13 cellular contexts compared by ENCODE assay signal in genomic region chr13:99311137-99311536, GRCh38. TPM values are rescaled to one million over a fixed set of nuclear protein-coding genes. Genes with fewer than 3 reads are reported as not detected.
A peak's percentile ranks its signal among the peaks of the same experiment; 100 is the strongest.
DNase-seq lines count a peak whose midpoint lies in the region; ATAC-seq and TF ChIP-seq lines count a peak whose summit lies in the region.
"Had no signal": no experiment of that assay in that cellular context is flagged by ENCODE, and none has a peak within 500 bp of the region (broad histone marks: within the 10 kb centered on the region; RNA-seq: fewer than 3 reads in every experiment).

No MANE protein-coding gene starts in this region.

- H3K27ac ChIP-seq in GM23338 (ENCODE audit: low read depth) (no peak overlapping the region), breast epithelium (peak overlapping the region; percentile 70 to 88), sigmoid colon (peak overlapping the region; percentile 37 to 83 (median 68)), tibial nerve (peak overlapping the region in 2 of 4 donors; percentile 76 to 81), MM.1S (ENCODE audit: low read length) (no peak overlapping the region)
- H3K27ac ChIP-seq: epithelial cell of prostate, KMS-11 had no signal

- no peak for TF ChIP-seq EP300 in sigmoid colon (IDR thresholded peaks at IDR 0.05)
- TF ChIP-seq EP300 in tibial nerve (IDR thresholded peaks at IDR 0.05) = no peak

- intact Hi-C loops in breast epithelium (cut with DNase I; ENCODE audit: low total_unique reads) (no loop called here), sigmoid colon (cut with DNase I) (no loop called here)

- H2AFZ ChIP-seq in GM23338 (no peak overlapping the region), MM.1S (ENCODE audit: low read length) (no peak overlapping the region)

- H3K9me3 ChIP-seq in breast epithelium (no peaks in the 10 kb centered on the region), sigmoid colon (no peaks in the 10 kb centered on the region), tibial nerve (no peaks in the 10 kb centered on the region), MM.1S (replicated peaks; ENCODE audit: insufficient read depth, low read length) (no peaks in the 10 kb centered on the region)

- H3K79me2 ChIP-seq in GM23338 (replicated peaks; ENCODE audit: insufficient read depth) (no peaks in the 10 kb centered on the region; the same call in 1 of the 2 replicates), MM.1S (ENCODE audit: low read length) (no peaks in the 10 kb centered on the region)

- no peak for TF ChIP-seq POLR2A in breast epithelium (IDR thresholded peaks at IDR 0.05)
- TF ChIP-seq POLR2A in sigmoid colon (IDR thresholded peaks at IDR 0.05) = no peak
- TF ChIP-seq POLR2A in tibial nerve (IDR thresholded peaks at IDR 0.05) = no peak

- H3K4me1 ChIP-seq in GM23338 (ENCODE audit: insufficient read depth) (peaks cover 9% of the 10 kb centered on the region), breast epithelium (no peaks in the 10 kb centered on the region), sigmoid colon (peaks cover 0 to 46% (median 31%) of the 10 kb centered on the region in 4 donors), tibial nerve (peaks cover 0 to 37% (median 8%) of the 10 kb centered on the region in 4 donors), MM.1S (ENCODE audit: low read length) (no peaks in the 10 kb centered on the region)

- peaks cover 40% of the 10 kb centered on the region for H3K4me1 Mint-ChIP-seq in GM23338

- H3K27me3 ChIP-seq in GM23338 (ENCODE audit: insufficient read depth) (no peaks in the 10 kb centered on the region), breast epithelium (no peaks in the 10 kb centered on the region), sigmoid colon (no peaks in the 10 kb centered on the region), tibial nerve (no peaks in the 10 kb centered on the region), MM.1S (replicated peaks; ENCODE audit: insufficient read depth, low read length) (no peaks in the 10 kb centered on the region)

- no peak for TF ChIP-seq CTCF in GM23338 (conservative IDR thresholded peaks at IDR 0.05; ENCODE audit: low read depth in 2 of 2)
- no peak for TF ChIP-seq CTCF in breast epithelium (IDR thresholded peaks at IDR 0.05)
- no peak for TF ChIP-seq CTCF in sigmoid colon (IDR thresholded peaks at IDR 0.05)
- TF ChIP-seq CTCF in tibial nerve (IDR thresholded peaks at IDR 0.05) = no peak
- no peak for TF ChIP-seq CTCF in MM.1S (IDR thresholded peaks at IDR 0.05; ENCODE audit: low read length)

- H3F3A ChIP-seq in GM23338 (replicated peaks; ENCODE audit: low read depth) = no peaks in the 10 kb centered on the region
- H3F3A ChIP-seq in MM.1S (ENCODE audit: insufficient read depth, low read length) = no peaks in the 10 kb centered on the region

- peaks cover 2% of the 10 kb centered on the region for H3K27me3 Mint-ChIP-seq in GM23338 (ENCODE audit: insufficient read depth, low read depth, poor library complexity)

- peak; percentile 27 for DNase-seq in GM23338 (ENCODE audit: low spot score)
- DNase-seq in RPMI7951 (ENCODE audit: low read depth) = peak; percentile 73
- no peak for DNase-seq in breast epithelium (ENCODE audit: low spot score in 2 of 2)
- no peak for DNase-seq in sigmoid colon
- no peak for DNase-seq in tibial nerve (ENCODE audit: low spot score in 2 of 2)
- DNase-seq in D341Med (ENCODE audit: low spot score) = no peak
- DNase-seq in MM.1S = no peak
- DNase-seq in GM19240 (ENCODE audit: insufficient read length, low spot score) = no peak
- DNase-seq: kidney glomerular epithelial cell, NCI-H526, SW 1271 had no signal

- H3K4me3 ChIP-seq in GM23338 = no peak overlapping the region
- H3K4me3 ChIP-seq in breast epithelium = no peak overlapping the region
- H3K4me3 ChIP-seq in sigmoid colon = no peak overlapping the region
- H3K4me3 ChIP-seq in tibial nerve = no peak overlapping the region
- H3K4me3 ChIP-seq in MM.1S (ENCODE audit: low read length) = no peak overlapping the region

- H4K20me1 ChIP-seq in GM23338 (replicated peaks; ENCODE audit: insufficient read depth) = peaks cover 7% of the 10 kb centered on the region
- no peaks in the 10 kb centered on the region for H4K20me1 ChIP-seq in MM.1S (ENCODE audit: insufficient read depth, low read length)

- H3K9me3 Mint-ChIP-seq in GM23338 = no peaks in the 10 kb centered on the region

- WGBS in sigmoid colon, 2 donors = 78 to 90% methylated on average over 4 of the region's 4 CpGs
- 91% methylated on average over 4 of the region's 4 CpGs for WGBS in tibial nerve, 2 donors

- H3K9me2 ChIP-seq in GM23338 (ENCODE audit: insufficient read depth) (no peaks in the 10 kb centered on the region), MM.1S (replicated peaks; ENCODE audit: insufficient read depth, low read length) (no peaks in the 10 kb centered on the region)

- no peak overlapping the region for H3K9ac ChIP-seq in MM.1S (ENCODE audit: low read length)
- H3K9ac ChIP-seq: KMS-11 had no signal

- peak; percentile 79 for ATAC-seq in GM23338

- peak overlapping the region; percentile 62 for H3K27ac Mint-ChIP-seq in GM23338

- H3K36me3 ChIP-seq in GM23338 (ENCODE audit: insufficient read depth) = no peaks in the 10 kb centered on the region
- no peaks in the 10 kb centered on the region for H3K36me3 ChIP-seq in breast epithelium
- H3K36me3 ChIP-seq in sigmoid colon = no peaks in the 10 kb centered on the region
- H3K36me3 ChIP-seq in tibial nerve = no peaks in the 10 kb centered on the region
- no peaks in the 10 kb centered on the region for H3K36me3 ChIP-seq in MM.1S (replicated peaks; ENCODE audit: insufficient read depth, low read length)

- H3K4me3 Mint-ChIP-seq in GM23338 = no peak overlapping the region

- H3K4me2 ChIP-seq in GM23338 (no peak overlapping the region), MM.1S (ENCODE audit: low read depth, low read length) (no peak overlapping the region)
- H3K4me2 ChIP-seq: KMS-11 had no signal

- H3K36me3 Mint-ChIP-seq in GM23338 (ENCODE audit: low read depth) = peaks cover 9% of the 10 kb centered on the region; the same call in 1 of the 3 replicates

TF ChIP-seq in GM23338, 12 proteins besides CTCF, POLR2A, EP300 and RAD21:
- TF ChIP-seq POLR2AphosphoS5 (IDR thresholded peaks at IDR 0.05; ENCODE audit: low read depth) (no peak), STAT1 (IDR thresholded peaks at IDR 0.05; ENCODE audit: unreplicated experiment) (no peak), ETS1 (IDR thresholded peaks at IDR 0.05) (no peak), NANOG (IDR thresholded peaks at IDR 0.05; ENCODE audit: borderline replicate concordance) (no peak), ZNF331 (CRISPR knock-in tag; IDR thresholded peaks at IDR 0.05; ENCODE audit: low read depth) (no peak)

RNA-seq across cellular contexts. Expression of gene GPR183, which starts 3.9 kb away (rescaled TPM):
- not detected in 2 replicates for total RNA-seq in GM23338 (2014; rRNA removed; shearing (Covaris generic))
- polyA plus RNA-seq in GM23338 (2016; fragmentation: Nextera tagmentation; extraction: Ambion mirVana) (0.78 and 0.92 TPM in 2 replicates), sigmoid colon (10 to 100 TPM in 2 of 3 donors, 1 to 10 TPM in 1; 4.8 to 20.2 (median 10.4) TPM)
- total RNA-seq in RPMI7951 (2014; rRNA removed; shearing (Covaris generic)) = 4.9 and 5.1 TPM in 2 replicates
- total RNA-seq in breast epithelium (10 to 100 TPM; 10.2 to 30.1 (median 21.4) TPM), sigmoid colon (10 to 100 TPM; 30.9 to 36.4 (median 33.2) TPM), tibial nerve (10 to 100 TPM in 3 of 4 donors, 1 to 10 TPM in 1; 6.3 to 20.4 (median 13.1) TPM)

RNA-seq across cellular contexts. Expression of gene GPR18, which starts 53.0 kb away (rescaled TPM):
- not detected in 2 replicates for total RNA-seq in GM23338 (2014; rRNA removed; shearing (Covaris generic))
- polyA plus RNA-seq in GM23338 (2016; fragmentation: Nextera tagmentation; extraction: Ambion mirVana) = 2.6 and 3.0 TPM in 2 replicates
- not detected in 2 replicates for total RNA-seq in RPMI7951 (2014; rRNA removed; shearing (Covaris generic))
- under 1 TPM in 1 of 3 donors, not detected in 2; 0.32 TPM for total RNA-seq in breast epithelium
- total RNA-seq in sigmoid colon = under 1 TPM in 1 of 4 donors, not detected in 3; 0.83 TPM
- 1 to 10 TPM in 1 of 3 donors, not detected in 2; 7.5 TPM for polyA plus RNA-seq in sigmoid colon
- total RNA-seq in tibial nerve = not detected

Comparison
In these comparisons a context has a peak if more than half of its experiments do, and no peak if none do; other contexts are left out.
1. DNase-seq: peak in GM23338 (single experiment) and RPMI7951 (single experiment); none in breast epithelium (0 of 2), sigmoid colon (single experiment), tibial nerve (0 of 2), D341Med (single experiment), MM.1S (single experiment) and GM19240 (single experiment).
2. H3K27ac ChIP-seq: peak in breast epithelium (2 of 2) and sigmoid colon (4 of 4); none in GM23338 (single experiment) and MM.1S (single experiment).